In genomic region chr12:2583642-2584041, GRCh38 we compare ENCODE assay signal across 20 cellular contexts.
"Had no signal": no experiment of that assay in that cellular context is flagged by ENCODE, and none has a peak within 500 bp of the region (broad histone marks: within the 10 kb centered on the region; RNA-seq: fewer than 3 reads in every experiment).

No MANE protein-coding gene starts in this region.

- H3K9me3 Mint-ChIP-seq: activated naive CD4-positive, alpha-beta T cell treated with anti-CD3 and anti-CD28 coated beads, Interleukin-2, amount 10 ng/mL, durations not matched to agents 7 days and 5 days; activated naive CD8-positive, alpha-beta T cell treated with anti-CD3 and anti-CD28 coated beads, Interleukin-2, amount 50 U/mL, for 24 hours; activated T-helper 17 cell treated with anti-CD3 and anti-CD28 coated beads, Interleukin-2, amount 50 U/mL, for 72 hours; memory B cell; stimulated activated effector memory CD8-positive, alpha-beta T cell treated with anti-CD3 and anti-CD28 coated beads, Interleukin-12 subunit alpha, Interleukin-12 subunit beta, amount 100 ng/mL, for 72 hours; T-helper 2 cell treated with Interferon-gamma antibody and Interleukin-4, amounts not matched to agents 5 μg/mL and 100 μg/mL, for 36 hours; WTC11 had no signal

- H3K4me1 Mint-ChIP-seq: activated CD4-positive, alpha-beta T cell treated with anti-CD3 and anti-CD28 coated beads for 36 hours; activated naive CD4-positive, alpha-beta T cell treated with anti-CD3 and anti-CD28 coated beads, Interleukin-2, amount 10 ng/mL, durations not matched to agents 7 days and 5 days; activated naive CD8-positive, alpha-beta T cell treated with anti-CD3 and anti-CD28 coated beads, Interleukin-2, amount 50 U/mL, for 24 hours; activated T-helper 17 cell treated with anti-CD3 and anti-CD28 coated beads, Interleukin-2, amount 50 U/mL, for 72 hours; memory B cell; stimulated activated effector memory CD8-positive, alpha-beta T cell treated with anti-CD3 and anti-CD28 coated beads, Interleukin-12 subunit alpha, Interleukin-12 subunit beta, amount 100 ng/mL, for 72 hours had no signal

- H3K4me3 ChIP-seq: left lung, psoas muscle, right lobe of liver, upper lobe of left lung had no signal

- H3K9me3 ChIP-seq: ascending aorta, gastrocnemius medialis, left lung, psoas muscle, right lobe of liver, stomach, thoracic aorta, upper lobe of left lung had no signal

- H3K36me3 ChIP-seq: gastrocnemius medialis, left lung, right lobe of liver, upper lobe of left lung had no signal

- H3K36me3 Mint-ChIP-seq: activated CD8-positive, alpha-beta memory T cell treated with anti-CD3 and anti-CD28 coated beads, Interleukin-2, amount 10 ng/mL, durations not matched to agents 7 days and 5 days; activated naive CD4-positive, alpha-beta T cell treated with anti-CD3 and anti-CD28 coated beads, Interleukin-2, amount 10 ng/mL, durations not matched to agents 7 days and 5 days; memory B cell; naive thymus-derived CD8-positive, alpha-beta T cell; stimulated activated effector memory CD8-positive, alpha-beta T cell treated with anti-CD3 and anti-CD28 coated beads, Interleukin-12 subunit alpha, Interleukin-12 subunit beta, amount 100 ng/mL, for 72 hours; WTC11 had no signal

- H3K4me3 Mint-ChIP-seq: activated CD4-positive, alpha-beta T cell treated with anti-CD3 and anti-CD28 coated beads for 36 hours; activated CD8-positive, alpha-beta memory T cell treated with anti-CD3 and anti-CD28 coated beads, Interleukin-2, amount 10 ng/mL, durations not matched to agents 7 days and 5 days; activated naive CD4-positive, alpha-beta T cell treated with anti-CD3 and anti-CD28 coated beads, Interleukin-2, amount 10 ng/mL, durations not matched to agents 7 days and 5 days; activated naive CD8-positive, alpha-beta T cell treated with anti-CD3 and anti-CD28 coated beads, Interleukin-2, amount 50 U/mL, for 24 hours; activated T-helper 17 cell treated with anti-CD3 and anti-CD28 coated beads, Interleukin-2, amount 50 U/mL, for 72 hours; memory B cell; naive thymus-derived CD8-positive, alpha-beta T cell; stimulated activated effector memory CD8-positive, alpha-beta T cell treated with anti-CD3 and anti-CD28 coated beads, Interleukin-12 subunit alpha, Interleukin-12 subunit beta, amount 100 ng/mL, for 72 hours; T-helper 2 cell treated with Interferon-gamma antibody and Interleukin-4, amounts not matched to agents 5 μg/mL and 100 μg/mL, for 36 hours; WTC11 had no signal

- H3K27ac ChIP-seq: gastrocnemius medialis, left lung, psoas muscle, right lobe of liver, thoracic aorta had no signal

- DNase-seq: cortex of kidney; effector CD4-positive, alpha-beta T cell had no signal

- H3K27ac Mint-ChIP-seq: activated CD4-positive, alpha-beta T cell treated with anti-CD3 and anti-CD28 coated beads for 36 hours; activated CD8-positive, alpha-beta memory T cell treated with anti-CD3 and anti-CD28 coated beads, Interleukin-2, amount 10 ng/mL, durations not matched to agents 7 days and 5 days; activated naive CD4-positive, alpha-beta T cell treated with anti-CD3 and anti-CD28 coated beads, Interleukin-2, amount 10 ng/mL, durations not matched to agents 7 days and 5 days; activated naive CD8-positive, alpha-beta T cell treated with anti-CD3 and anti-CD28 coated beads, Interleukin-2, amount 50 U/mL, for 24 hours; activated T-helper 17 cell treated with anti-CD3 and anti-CD28 coated beads, Interleukin-2, amount 50 U/mL, for 72 hours; memory B cell; stimulated activated effector memory CD8-positive, alpha-beta T cell treated with anti-CD3 and anti-CD28 coated beads, Interleukin-12 subunit alpha, Interleukin-12 subunit beta, amount 100 ng/mL, for 72 hours; T-helper 2 cell treated with Interferon-gamma antibody and Interleukin-4, amounts not matched to agents 5 μg/mL and 100 μg/mL, for 36 hours; WTC11 had no signal

- H3K27me3 ChIP-seq: ascending aorta, right lobe of liver had no signal
